Comparison of ENCODE assay signal across 14 cellular contexts in the genomic region with DNA sequence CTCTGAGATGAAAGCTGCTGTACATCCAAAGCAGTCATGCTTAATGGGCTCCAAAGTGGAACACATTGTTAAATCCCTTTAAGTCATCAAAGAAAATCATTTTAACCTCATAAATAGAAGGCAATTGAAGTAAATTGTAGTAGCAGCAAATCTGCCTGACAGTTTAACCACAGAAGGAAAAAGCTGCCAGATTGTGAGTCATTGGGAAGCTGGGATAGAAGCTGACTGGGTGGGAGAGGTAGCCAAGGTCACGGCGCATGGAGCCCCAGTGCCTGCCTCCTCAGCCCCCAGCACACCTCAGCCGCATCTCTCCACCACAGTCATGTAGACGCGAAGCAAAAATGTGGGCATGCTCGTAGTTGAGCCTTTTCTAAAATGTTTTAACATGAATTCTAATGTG. TPM values are rescaled to one million over a fixed set of nuclear protein-coding genes. Genes with fewer than 3 reads are reported as not detected.
DNase-seq lines count a peak whose midpoint lies in the region; ATAC-seq, FAIRE-seq and TF ChIP-seq lines count a peak whose summit lies in the region.
"Had no signal": no experiment of that assay in that cellular context is flagged by ENCODE, and none has a peak within 500 bp of the region (broad histone marks: within the 10 kb centered on the region; RNA-seq: fewer than 3 reads in every experiment).

No MANE protein-coding gene starts in this region.

- H3K27ac Mint-ChIP-seq in natural killer cell treated with Interleukin-12 subunit alpha and Interleukin-12 subunit beta and Interleukin-15 and Interleukin-18, amount 100 ng/mL, for 72 hours, result peak overlapping the region; percentile 91 to 93
- H3K27ac Mint-ChIP-seq: activated naive CD4-positive, alpha-beta T cell treated with anti-CD3 and anti-CD28 coated beads, Interleukin-2, amount 50 U/mL, for 24 hours had no signal

- H3K36me3 ChIP-seq in DND-41 (ENCODE audit: insufficient read depth, low read length), result peaks cover 37% of the 10 kb centered on the region

- peak overlapping the region; percentile 72 for H3K4me3 Mint-ChIP-seq in natural killer cell treated with Interleukin-12 subunit alpha and Interleukin-12 subunit beta and Interleukin-15 and Interleukin-18, amount 100 ng/mL, for 72 hours
- H3K4me3 Mint-ChIP-seq: activated naive CD4-positive, alpha-beta T cell treated with anti-CD3 and anti-CD28 coated beads, Interleukin-2, amount 50 U/mL, for 24 hours; naive thymus-derived CD4-positive, alpha-beta T cell; T-helper 2 cell treated with Interferon-gamma antibody and Interleukin-4, amounts not matched to agents 5 μg/mL and 100 μg/mL, for 36 hours had no signal

- in situ Hi-C loops in astrocyte of the spinal cord (cut with HindIII; ENCODE audit: low sequenced_read_pairs), result no loop called here

- no peak for TF ChIP-seq CTCF in DND-41 (IDR thresholded peaks at IDR 0.05; ENCODE audit: borderline replicate concordance, extremely low read depth, low read length, poor library complexity, severe bottlenecking)
- TF ChIP-seq CTCF in astrocyte of the spinal cord (IDR thresholded peaks at IDR 0.05; ENCODE audit: low read depth, low read length), result no peak

- H4K20me1 ChIP-seq in DND-41 (ENCODE audit: insufficient read depth, low read length), result no peaks in the 10 kb centered on the region

- H3K9ac ChIP-seq in DND-41 (ENCODE audit: low read depth, low read length), result no peak overlapping the region

- H3K4me3 ChIP-seq in DND-41 (ENCODE audit: low read depth in 1 of 2, low read length in 2 of 2) (no peak overlapping the region), astrocyte of the spinal cord (ENCODE audit: low read depth, low read length) (no peak overlapping the region)
- H3K4me3 ChIP-seq: suprapubic skin had no signal

- peaks cover 80 to 95% of the 10 kb centered on the region in 2 donors for H3K4me1 Mint-ChIP-seq in natural killer cell treated with Interleukin-12 subunit alpha and Interleukin-12 subunit beta and Interleukin-15 and Interleukin-18, amount 100 ng/mL, for 72 hours (ENCODE audit: low read depth in 2 of 2)

- DNase-seq in DND-41 (peak; percentile 58), Kasumi-1 (lab: John Stamatoyannopoulos, UW) (peak; percentile 58 to 62), astrocyte of the spinal cord (ENCODE audit: low read depth, low spot score) (peak; percentile 79), frontal cortex (ENCODE audit: low spot score in 2 of 2) (no peak), NCI-H1092 treated with DMSO at 0.1 percent for 48 hours (lab: John Stamatoyannopoulos, UW) (no peak), NCI-H748 treated with DMSO at 0.1 percent for 48 hours (lab: John Stamatoyannopoulos, UW) (no peak), 8988T (no peak)
- no peak for DNase-seq in natural killer cell treated with Interleukin-12 subunit alpha and Interleukin-12 subunit beta and Interleukin-15 and Interleukin-18, amount 100 ng/mL, for 72 hours (ENCODE audit: low spot score)
- DNase-seq: cortex of kidney; naive thymus-derived CD4-positive, alpha-beta T cell; NCI-H345 had no signal

- H3K79me2 ChIP-seq in DND-41 (ENCODE audit: insufficient read depth, low read length), result no peaks in the 10 kb centered on the region

- no peak overlapping the region for H3K4me2 ChIP-seq in DND-41 (ENCODE audit: insufficient read depth, low read length)

- peak overlapping the region; percentile 73 for H3K27ac ChIP-seq in DND-41 (ENCODE audit: low read length)
- H3K27ac ChIP-seq: suprapubic skin had no signal

- H3K27me3 Mint-ChIP-seq in natural killer cell treated with Interleukin-12 subunit alpha and Interleukin-12 subunit beta and Interleukin-15 and Interleukin-18, amount 100 ng/mL, for 72 hours, result no peaks in the 10 kb centered on the region
- H3K27me3 Mint-ChIP-seq: activated naive CD4-positive, alpha-beta T cell treated with anti-CD3 and anti-CD28 coated beads, Interleukin-2, amount 50 U/mL, for 24 hours; naive thymus-derived CD4-positive, alpha-beta T cell had no signal

- H2AFZ ChIP-seq in DND-41 (ENCODE audit: low read depth, low read length), result no peak overlapping the region

- H3K9me3 Mint-ChIP-seq in natural killer cell treated with Interleukin-12 subunit alpha and Interleukin-12 subunit beta and Interleukin-15 and Interleukin-18, amount 100 ng/mL, for 72 hours, result no peaks in the 10 kb centered on the region
- H3K9me3 Mint-ChIP-seq: activated naive CD4-positive, alpha-beta T cell treated with anti-CD3 and anti-CD28 coated beads, Interleukin-2, amount 50 U/mL, for 24 hours; naive thymus-derived CD4-positive, alpha-beta T cell; T-helper 2 cell treated with Interferon-gamma antibody and Interleukin-4, amounts not matched to agents 5 μg/mL and 100 μg/mL, for 36 hours had no signal

- peaks cover 13% of the 10 kb centered on the region for H3K36me3 Mint-ChIP-seq in natural killer cell treated with Interleukin-12 subunit alpha and Interleukin-12 subunit beta and Interleukin-15 and Interleukin-18, amount 100 ng/mL, for 72 hours

- peaks cover 56% of the 10 kb centered on the region for H3K4me1 ChIP-seq in DND-41 (ENCODE audit: insufficient read depth, low read length)
- H3K4me1 ChIP-seq: suprapubic skin had no signal

- ATAC-seq in DND-41 (ENCODE audit: insufficient read depth, low read depth), result 0 out of 3 replicates have a peak, but pooled peaks have one; percentile 8
- no peak for ATAC-seq in natural killer cell treated with Interleukin-12 subunit alpha and Interleukin-12 subunit beta and Interleukin-15 and Interleukin-18, amount 100 ng/mL, for 72 hours
- ATAC-seq: naive thymus-derived CD4-positive, alpha-beta T cell had no signal

- no peak for FAIRE-seq in frontal cortex (lab: Jason Lieb, UNC)

- H3K27me3 ChIP-seq in DND-41 (ENCODE audit: insufficient read depth, low read length, poor library complexity), result no peaks in the 10 kb centered on the region
- H3K27me3 ChIP-seq: suprapubic skin had no signal

- no peaks in the 10 kb centered on the region for H3K9me3 ChIP-seq in DND-41 (ENCODE audit: insufficient read depth, low read length, severe bottlenecking)
- H3K9me3 ChIP-seq: suprapubic skin had no signal

RNA-seq across cellular contexts. Expression of a gene that starts 51.3 kb away (rescaled TPM):
- 10 to 100 TPM; 49.3 to 52.1 TPM for total RNA-seq in natural killer cell treated with Interleukin-12 subunit alpha and Interleukin-12 subunit beta and Interleukin-15 and Interleukin-18, amount 100 ng/mL, for 72 hours
- total RNA-seq in frontal cortex, result 104 TPM

Comparison
In these comparisons a context has a peak if more than half of its experiments do, and no peak if none do; other contexts are left out.
1. DNase-seq: peak in DND-41 (single experiment), Kasumi-1 (2 of 2) and astrocyte of the spinal cord (single experiment); none in natural killer cell treated with Interleukin-12 subunit alpha and Interleukin-12 subunit beta and Interleukin-15 and Interleukin-18, amount 100 ng/mL, for 72 hours (single experiment), frontal cortex (0 of 2), NCI-H1092 treated with DMSO at 0.1 percent for 48 hours (single experiment), NCI-H748 treated with DMSO at 0.1 percent for 48 hours (single experiment) and 8988T (single experiment).